28 cellular contexts compared by ENCODE assay signal in the genomic region with DNA sequence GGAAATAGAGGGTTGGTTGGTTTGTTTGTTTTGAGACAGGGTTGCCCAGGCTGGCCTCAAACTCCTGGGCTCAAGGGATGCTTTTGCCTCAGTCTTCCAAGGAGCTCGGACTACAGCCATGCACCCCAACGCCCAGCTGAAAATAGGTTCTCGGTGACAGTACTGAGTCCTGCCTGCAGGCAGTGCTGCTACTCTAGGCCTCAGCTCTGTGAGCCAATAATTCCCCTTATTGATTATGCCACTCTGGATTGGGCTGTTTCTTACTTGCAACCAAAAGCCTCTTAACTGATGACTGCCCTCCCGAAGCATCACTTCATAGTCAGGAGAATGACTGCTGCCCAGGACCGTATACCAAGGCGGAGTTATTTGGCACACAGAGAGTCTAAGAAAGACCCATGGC. TPM values are rescaled to one million over a fixed set of nuclear protein-coding genes. Genes with fewer than 3 reads are reported as not detected.
DNase-seq lines count a peak whose midpoint lies in the region; ATAC-seq and TF ChIP-seq lines count a peak whose summit lies in the region.
"Had no signal": no experiment of that assay in that cellular context is flagged by ENCODE, and none has a peak within 500 bp of the region (broad histone marks: within the 10 kb centered on the region; RNA-seq: fewer than 3 reads in every experiment).

No MANE protein-coding gene starts in this region.

- no peak overlapping the region for H3K4ac ChIP-seq in H9 (ENCODE audit: low read depth, low read length)

- no peak for ATAC-seq in HG02623 (IDR thresholded peaks at IDR 0.05; ENCODE audit: unreplicated experiment)
- no peak for ATAC-seq in naive thymus-derived CD8-positive, alpha-beta T cell
- ATAC-seq in GM18907 (IDR thresholded peaks at IDR 0.05; ENCODE audit: unreplicated experiment) = no peak
- ATAC-seq: left lung, Panc1 had no signal

- no peak overlapping the region for H3K56ac ChIP-seq in H9 (ENCODE audit: insufficient read length, low read depth, low read length)

- H2BK5ac ChIP-seq in H9 (ENCODE audit: insufficient read length, low read length) = no peak overlapping the region

- H2BK15ac ChIP-seq in H9 (ENCODE audit: low read depth, low read length) = no peak overlapping the region

- H3K27me3 ChIP-seq in H9 (ENCODE audit: insufficient read depth, low read length) = no peaks in the 10 kb centered on the region
- H3K27me3 ChIP-seq: left lung, SJCRH30, stomach, tibial artery had no signal

- no peaks in the 10 kb centered on the region for H4K20me1 ChIP-seq in H9 (ENCODE audit: control insufficient read depth, insufficient read depth, insufficient read length)

- no peak overlapping the region for H4K8ac ChIP-seq in H9 (replicated peaks; ENCODE audit: insufficient read length, low read depth, low read length)

- H3K23ac ChIP-seq in H9 (ENCODE audit: insufficient read length, low read depth, low read length) = no peak overlapping the region

- WGBS in H9 (ENCODE audit: extremely low coverage, insufficient read length, low lambda C conversion rate) = no CpG with 5 or more reads among the region's 6 CpGs

- TF ChIP-seq CTCF in H9 (conservative IDR thresholded peaks at IDR 0.05) (peak; percentile 60), astrocyte of the spinal cord (IDR thresholded peaks at IDR 0.05; ENCODE audit: low read depth, low read length) (peak; percentile 18), fibroblast of the aortic adventitia (IDR thresholded peaks at IDR 0.05; ENCODE audit: insufficient read depth, low read length) (peak; percentile 16), retinal pigment epithelial cell (conservative IDR thresholded peaks at IDR 0.05; ENCODE audit: low read depth, low read length) (peak; percentile 10)

- H3K36me3 Mint-ChIP-seq in H9 (ENCODE audit: insufficient read depth in 1 of 3, low read depth in 3 of 3) = no peaks in the 10 kb centered on the region
- no peaks in the 10 kb centered on the region for H3K36me3 Mint-ChIP-seq in naive thymus-derived CD8-positive, alpha-beta T cell
- H3K36me3 Mint-ChIP-seq: CD4-positive, CD25-positive, alpha-beta regulatory T cell had no signal

- no peak overlapping the region for H2BK12ac ChIP-seq in H9 (ENCODE audit: insufficient read length, low read depth, low read length)

- no peaks in the 10 kb centered on the region for H3K79me1 ChIP-seq in H9 (ENCODE audit: insufficient read depth, low read depth, low read length, poor library complexity, severe bottlenecking)

- H3K27ac ChIP-seq in H9 (ENCODE audit: insufficient read length, low read depth, low read length) = no peak overlapping the region
- H3K27ac ChIP-seq: left lung, SJCRH30, stomach, tibial artery had no signal

- no peak overlapping the region for H3K18ac ChIP-seq in H9 (ENCODE audit: insufficient read length, low read depth, low read length)

- H3K27me3 Mint-ChIP-seq in H9 (ENCODE audit: low read depth) = peaks cover 1% of the 10 kb centered on the region; the same call in 1 of the 2 replicates
- no peaks in the 10 kb centered on the region for H3K27me3 Mint-ChIP-seq in naive thymus-derived CD8-positive, alpha-beta T cell
- H3K27me3 Mint-ChIP-seq: CD4-positive, CD25-positive, alpha-beta regulatory T cell had no signal

- no peak overlapping the region for H3T11ph ChIP-seq in H9 (ENCODE audit: low read length)

- H3K4me1 Mint-ChIP-seq in H9 = peaks cover 12 to 16% of the 10 kb centered on the region in 2 experiments
- no peaks in the 10 kb centered on the region for H3K4me1 Mint-ChIP-seq in naive thymus-derived CD8-positive, alpha-beta T cell
- H3K4me1 Mint-ChIP-seq: CD4-positive, CD25-positive, alpha-beta regulatory T cell had no signal

- H2AFZ ChIP-seq in H9 (ENCODE audit: low read length) = no peak overlapping the region

- no peak overlapping the region for H2BK120ac ChIP-seq in H9 (ENCODE audit: low read depth, low read length, poor library complexity, severe bottlenecking)

- no peaks in the 10 kb centered on the region for H3K9me3 ChIP-seq in H9 (ENCODE audit: control insufficient read depth, low read depth, low read length)
- H3K9me3 ChIP-seq: left lung, SJCRH30, stomach, tibial artery had no signal

- no peak overlapping the region for H3K4me3 ChIP-seq in astrocyte of the spinal cord (ENCODE audit: low read depth, low read length)
- H3K4me3 ChIP-seq in fibroblast of the aortic adventitia (ENCODE audit: low read depth, low read length) = no peak overlapping the region
- no peak overlapping the region for H3K4me3 ChIP-seq in retinal pigment epithelial cell (ENCODE audit: low read length)
- H3K4me3 ChIP-seq: left lung, SJCRH30, stomach, tibial artery had no signal

- H3K4me3 Mint-ChIP-seq in H9 = no peak overlapping the region; a peak in 1 of 5 replicates
- H3K4me3 Mint-ChIP-seq in naive thymus-derived CD8-positive, alpha-beta T cell = no peak overlapping the region
- H3K4me3 Mint-ChIP-seq: activated T-cell treated with anti-CD3 and anti-CD28 coated beads, Interleukin-2, amount 50 U/mL, for 24 hours; CD4-positive, CD25-positive, alpha-beta regulatory T cell; T-helper 1 cell treated with Interleukin-12 subunit alpha and Interleukin-12 subunit beta and Interleukin-4 antibody, amounts not matched to agents 30 μg/mL and 1 μg/mL, for 36 hours had no signal

- no peaks in the 10 kb centered on the region for H3K79me2 ChIP-seq in H9 (ENCODE audit: insufficient read depth, low read length)

- no peak overlapping the region for H4K5ac ChIP-seq in H9 (ENCODE audit: insufficient read length, low read depth, low read length)

- no peak overlapping the region for H4K91ac ChIP-seq in H9 (ENCODE audit: insufficient read length, low read depth, low read length)

- H3K4me2 ChIP-seq in H9 (ENCODE audit: insufficient read depth, insufficient read length, low read length) = no peak overlapping the region

- DNase-seq in H9 (peak; percentile 43), astrocyte of the spinal cord (ENCODE audit: low read depth, low spot score) (no peak), fibroblast of the aortic adventitia (ENCODE audit: low read depth) (no peak), retinal pigment epithelial cell (ENCODE audit: low read depth) (no peak)
- no peak for DNase-seq in naive thymus-derived CD8-positive, alpha-beta T cell
- DNase-seq: activated CD4-positive, alpha-beta T cell treated with anti-CD3 and anti-CD28 coated beads for 4 hours; activated gamma-delta T cell treated with Interleukin-2 at 50 U/mL for 16 hours; activated T-cell treated with anti-CD3 and anti-CD28 coated beads, Interleukin-2, amount 50 U/mL, for 24 hours; amygdala; CD4-positive, CD25-positive, alpha-beta regulatory T cell; EL; foreskin melanocyte; GM23248; Kasumi-1; left lung; NCI-H1694; NCI-H2171; NCI-H524 treated with DMSO at 0.1 percent for 48 hours; stomach; tibial artery had no signal

- POLR2A ChIA-PET in naive thymus-derived CD8-positive, alpha-beta T cell (lab: Charles Lee) = no interaction called here

- H3K23me2 ChIP-seq in H9 (ENCODE audit: insufficient read length, low read depth, low read length, poor library complexity, severe bottlenecking) = no peaks in the 10 kb centered on the region

- H3K9ac ChIP-seq in H9 (ENCODE audit: extremely low read depth, insufficient read length, low read length) = no peak overlapping the region

- no peak overlapping the region for H2AK5ac ChIP-seq in H9 (ENCODE audit: insufficient read length, low read length)

- no peak overlapping the region for H3K14ac ChIP-seq in H9 (ENCODE audit: insufficient read depth, low read length)

- H2BK20ac ChIP-seq in H9 (ENCODE audit: low read depth, low read length, poor library complexity, severe bottlenecking) = no peak overlapping the region

- H3K9me3 Mint-ChIP-seq in H9 = no peaks in the 10 kb centered on the region
- no peaks in the 10 kb centered on the region for H3K9me3 Mint-ChIP-seq in naive thymus-derived CD8-positive, alpha-beta T cell
- H3K9me3 Mint-ChIP-seq: activated T-cell treated with anti-CD3 and anti-CD28 coated beads, Interleukin-2, amount 50 U/mL, for 24 hours; CD4-positive, CD25-positive, alpha-beta regulatory T cell; T-helper 1 cell treated with Interleukin-12 subunit alpha and Interleukin-12 subunit beta and Interleukin-4 antibody, amounts not matched to agents 30 μg/mL and 1 μg/mL, for 36 hours had no signal

- H3K27ac Mint-ChIP-seq in H9 = peak overlapping the region in 1 of 3 experiments; percentile 80; a peak in 1 of 7 replicates
- no peak overlapping the region for H3K27ac Mint-ChIP-seq in naive thymus-derived CD8-positive, alpha-beta T cell
- H3K27ac Mint-ChIP-seq: activated T-cell treated with anti-CD3 and anti-CD28 coated beads, Interleukin-2, amount 50 U/mL, for 24 hours; CD4-positive, CD25-positive, alpha-beta regulatory T cell; T-helper 1 cell treated with Interleukin-12 subunit alpha and Interleukin-12 subunit beta and Interleukin-4 antibody, amounts not matched to agents 30 μg/mL and 1 μg/mL, for 36 hours had no signal

- H3K4me1 ChIP-seq in H9 (ENCODE audit: insufficient read depth, low read length) = peaks cover 7% of the 10 kb centered on the region
- H3K4me1 ChIP-seq: stomach, tibial artery had no signal

- in situ Hi-C loops in astrocyte of the spinal cord (cut with HindIII; ENCODE audit: low sequenced_read_pairs) = no loop called here

RNA-seq across cellular contexts. Expression of a gene that starts 1.2 kb away (rescaled TPM):
- total RNA-seq in H9 (2021) = 0.15 TPM in 1 of 2 replicates, not detected in the other
- total RNA-seq in fibroblast of the aortic adventitia (ENCODE audit: low replicate concordance) = not detected in 2 replicates
- total RNA-seq in naive thymus-derived CD8-positive, alpha-beta T cell = not detected
- polyA plus RNA-seq in naive thymus-derived CD8-positive, alpha-beta T cell = under 1 TPM in 1 of 3 donors, not detected in 2; 0.09 TPM
- total RNA-seq: activated CD8-positive, alpha-beta memory T cell treated with anti-CD3 and anti-CD28 coated beads for 36 hours; CD4-positive, CD25-positive, alpha-beta regulatory T cell; epithelial cell of proximal tubule; GM23248; SJCRH30; stomach had no signal
- polyA plus RNA-seq: GM23248, neural cell, stomach had no signal

RNA-seq across cellular contexts. Expression of a gene that starts 8.9 kb away (rescaled TPM):
- total RNA-seq in H9 (2021) = not detected in 2 replicates
- not detected in 2 replicates for total RNA-seq in fibroblast of the aortic adventitia (ENCODE audit: low replicate concordance)
- not detected for total RNA-seq in naive thymus-derived CD8-positive, alpha-beta T cell
- not detected for polyA plus RNA-seq in naive thymus-derived CD8-positive, alpha-beta T cell
- total RNA-seq: activated CD8-positive, alpha-beta memory T cell treated with anti-CD3 and anti-CD28 coated beads for 36 hours; CD4-positive, CD25-positive, alpha-beta regulatory T cell; epithelial cell of proximal tubule; GM23248; left lung; SJCRH30 had no signal
- polyA plus RNA-seq: CD4-positive, CD25-positive, alpha-beta regulatory T cell; GM23248; neural cell; stomach had no signal

RNA-seq across cellular contexts. Expression of a gene that starts 22.9 kb away (rescaled TPM):
- total RNA-seq in H9 (2021) (21.0 and 22.3 TPM in 2 replicates), fibroblast of the aortic adventitia (ENCODE audit: low replicate concordance) (22.1 and 32.7 TPM in 2 replicates)
- 10 to 100 TPM; 17.1 to 17.6 TPM for total RNA-seq in naive thymus-derived CD8-positive, alpha-beta T cell
- polyA plus RNA-seq in naive thymus-derived CD8-positive, alpha-beta T cell = 10 to 100 TPM; 14.9 to 18.0 (median 15.7) TPM

RNA-seq across cellular contexts. Expression of a gene that starts 30.3 kb away (rescaled TPM):
- total RNA-seq in H9 (2021) = 12.6 and 13.6 TPM in 2 replicates
- total RNA-seq in fibroblast of the aortic adventitia (ENCODE audit: low replicate concordance) = 28.5 and 57.8 TPM in 2 replicates
- total RNA-seq in naive thymus-derived CD8-positive, alpha-beta T cell = 10 to 100 TPM; 31.6 to 32.7 TPM
- 100 to 1,000 TPM in 1 of 3 donors, 10 to 100 TPM in 2; 80.3 to 103 (median 90.6) TPM for polyA plus RNA-seq in naive thymus-derived CD8-positive, alpha-beta T cell

Comparison
In these comparisons a context has a peak if more than half of its experiments do, and no peak if none do; other contexts are left out.
1. CTCF ChIP-seq: peak in every context shown above with its lines; median percentile 60 in H9; 18 in astrocyte of the spinal cord; 16 in fibroblast of the aortic adventitia; 10 in retinal pigment epithelial cell.